26 cellular contexts compared by ENCODE assay signal in genomic region chr5:159779481-159779880, GRCh38.
A peak's percentile ranks its signal among the peaks of the same experiment; 100 is the strongest.
DNase-seq lines count a peak whose midpoint lies in the region; ATAC-seq and TF ChIP-seq lines count a peak whose summit lies in the region.
"Had no signal": no experiment of that assay in that cellular context is flagged by ENCODE, and none has a peak within 500 bp of the region (broad histone marks: within the 10 kb centered on the region; RNA-seq: fewer than 3 reads in every experiment).

No MANE protein-coding gene starts in this region.

- no peak overlapping the region for H3K56ac ChIP-seq in IMR-90 (ENCODE audit: extremely low read depth, insufficient read depth, low read length)

- H3K27me3 ChIP-seq in IMR-90 (ENCODE audit: control insufficient read depth, insufficient read depth, low read length) (no peaks in the 10 kb centered on the region), mammary epithelial cell (ENCODE audit: insufficient read depth, low read length) (no peaks in the 10 kb centered on the region), osteoblast (ENCODE audit: insufficient read depth, low read length) (no peaks in the 10 kb centered on the region)
- H3K27me3 ChIP-seq: adrenal gland had no signal

- no CpG with 5 or more reads among the region's 4 CpGs for WGBS in IMR-90 (ENCODE audit: extremely low coverage in 2 of 2, insufficient read length in 1 of 2), 2 experiments
- WGBS in mammary epithelial cell (ENCODE audit: low coverage, missing lambda C conversion rate) = 97% methylated on average over 4 of the region's 4 CpGs

- H4K20me1 ChIP-seq in IMR-90 (ENCODE audit: insufficient read depth, low read length) (no peaks in the 10 kb centered on the region), mammary epithelial cell (ENCODE audit: insufficient read depth, low read length) (no peaks in the 10 kb centered on the region), osteoblast (ENCODE audit: insufficient read depth, low read length) (no peaks in the 10 kb centered on the region)

- peak overlapping the region; percentile 80 for H3K14ac ChIP-seq in IMR-90 (replicated peaks; ENCODE audit: low read depth, low read length)

- H2AK5ac ChIP-seq in IMR-90 (ENCODE audit: low read depth, low read length) = peak overlapping the region; percentile 74; the same call in 1 of the 2 replicates

- CTCF ChIA-PET in IMR-90 (lab: Yijun Ruan, JAX) = interaction anchor here (0.6 kb wide), 1 partner anchor 41 kb away, joined by 3 read pairs; no protein-coding TSS in a partner anchor
- CTCF ChIA-PET in mammary epithelial cell (lab: Charles Lee; ENCODE audit: low non-redundant PET) = no interaction called here

- H3K27ac ChIP-seq in IMR-90 (ENCODE audit: insufficient read depth, low read length) (no peak overlapping the region), mammary epithelial cell (ENCODE audit: insufficient read depth, low read depth, low read length) (peak overlapping the region; percentile 12), osteoblast (ENCODE audit: low read depth, low read length) (peak overlapping the region; percentile 41)
- H3K27ac ChIP-seq: foreskin keratinocyte, SJCRH30 had no signal

- H3K9ac ChIP-seq in IMR-90 (ENCODE audit: low read depth, low read length) = no peak overlapping the region
- no peak overlapping the region for H3K9ac ChIP-seq in mammary epithelial cell (ENCODE audit: insufficient read depth, low read length)

- ATAC-seq in IMR-90 (ENCODE audit: low read depth) (no peak), HG02678 (IDR thresholded peaks at IDR 0.05; ENCODE audit: unreplicated experiment) (no peak)
- ATAC-seq: activated CD8-positive, alpha-beta T cell treated with anti-CD3 and anti-CD28 coated beads, Interleukin-2, amount 10 ng/mL, durations not matched to agents 7 days and 5 days; left lobe of liver; naive thymus-derived CD8-positive, alpha-beta T cell; Panc1 had no signal

- H2BK5ac ChIP-seq in IMR-90 (ENCODE audit: low read depth, low read length, poor library complexity, severe bottlenecking) = peak overlapping the region; percentile 27

- H2BK20ac ChIP-seq in IMR-90 (ENCODE audit: low read depth, low read length) = peak overlapping the region; percentile 94

- DNase-seq in AG09309 (ENCODE audit: low read depth) (peak; percentile 31), IMR-90 (no peak), mammary epithelial cell (no peak), osteoblast (ENCODE audit: insufficient read length, low spot score, missing footprints) (no peak), GM20000 (ENCODE audit: low spot score) (no peak), NCI-H345 (lab: John Stamatoyannopoulos, UW) (no peak), SHP77 treated with DMSO at 0.1 percent for 48 hours (lab: John Stamatoyannopoulos, UW) (no peak)
- DNase-seq: activated CD4-positive, alpha-beta T cell treated with anti-CD3 and anti-CD28 coated beads for 1 hour; activated CD8-positive, alpha-beta T cell treated with anti-CD3 and anti-CD28 coated beads, Interleukin-2, amount 10 ng/mL, durations not matched to agents 7 days and 5 days; activated gamma-delta T cell; activated T-cell treated with anti-CD3 and anti-CD28 coated beads, Interleukin-2, amount 50 U/mL, for 1 hour; CD4-positive, alpha-beta memory T cell; H7; Karpas-422; naive thymus-derived CD8-positive, alpha-beta T cell; NCI-H1694; NCI-H524 treated with DMSO at 0.1 percent for 48 hours; NK-92 treated with Interleukin-12 subunit alpha and Interleukin-12 subunit beta, amount 100 ng/mL, for 24 hours; spleen; stimulated activated naive CD4-positive, alpha-beta T cell had no signal

- H4K91ac ChIP-seq in IMR-90 (ENCODE audit: insufficient read depth, low read depth, low read length) = peak overlapping the region; percentile 70

- no peaks in the 10 kb centered on the region for H3K36me3 ChIP-seq in IMR-90 (ENCODE audit: control insufficient read depth, insufficient read depth, low read length)
- H3K36me3 ChIP-seq in mammary epithelial cell (ENCODE audit: insufficient read depth, low read length) = no peaks in the 10 kb centered on the region
- H3K36me3 ChIP-seq in osteoblast (ENCODE audit: insufficient read depth, low read length) = no peaks in the 10 kb centered on the region
- H3K36me3 ChIP-seq: adrenal gland, SJCRH30, spleen had no signal

- H2BK120ac ChIP-seq in IMR-90 (ENCODE audit: low read depth, low read length) = peak overlapping the region; percentile 89

- TF ChIP-seq RAD21 in IMR-90 (IDR thresholded peaks at IDR 0.05; ENCODE audit: low read length) = no peak

- POLR2A ChIA-PET in IMR-90 (lab: Charles Lee; ENCODE audit: unreplicated experiment) = interaction anchor here (0.9 kb wide), 1 partner anchor 17 kb away, joined by 3 read pairs; no protein-coding TSS in a partner anchor

- no peak for TF ChIP-seq POLR2A in IMR-90 (IDR thresholded peaks at IDR 0.05; ENCODE audit: low read depth, low read length)

- H4K5ac ChIP-seq in IMR-90 (ENCODE audit: low read depth, low read length) = no peak overlapping the region

- TF ChIP-seq CTCF in AG09309 (IDR thresholded peaks at IDR 0.05; ENCODE audit: control insufficient read depth, insufficient read depth, low read depth, low read length, missing control alignments) = no peak
- no peak for TF ChIP-seq CTCF in IMR-90 (conservative IDR thresholded peaks at IDR 0.05; ENCODE audit: low read depth, low read length)
- no peak for TF ChIP-seq CTCF in mammary epithelial cell (conservative IDR thresholded peaks at IDR 0.05 in 1 of 2, IDR thresholded peaks at IDR 0.05 in 1 of 2; ENCODE audit: extremely low read depth in 1 of 2, insufficient read depth in 1 of 2, low read depth in 1 of 2, low read length in 2 of 2)
- TF ChIP-seq CTCF in osteoblast (IDR thresholded peaks at IDR 0.05; ENCODE audit: extremely low read depth, low read depth, low read length) = no peak
- TF ChIP-seq CTCF in GM20000 (IDR thresholded peaks at IDR 0.05; ENCODE audit: extremely low read depth, missing control alignments) = no peak

- no peaks in the 10 kb centered on the region for H3K4me1 ChIP-seq in IMR-90 (ENCODE audit: control insufficient read depth, insufficient read depth, low read length)
- peaks cover 14% of the 10 kb centered on the region for H3K4me1 ChIP-seq in mammary epithelial cell (ENCODE audit: insufficient read depth, low read length)
- peaks cover 29% of the 10 kb centered on the region for H3K4me1 ChIP-seq in osteoblast (ENCODE audit: insufficient read depth, low read length)
- H3K4me1 ChIP-seq: adrenal gland, SJCRH30, spleen had no signal

- peak overlapping the region; percentile 54; the same call in 1 of the 2 replicates for H3K23ac ChIP-seq in IMR-90 (ENCODE audit: low read depth, low read length)

- in situ Hi-C loops in IMR-90 (cut with MboI; ENCODE audit: low sequenced_read_pairs) = no loop called here
- in situ Hi-C loops in mammary epithelial cell (cut with MboI; ENCODE audit: low sequenced_read_pairs in 2 of 2) = no loop called here

- H4K8ac ChIP-seq in IMR-90 (ENCODE audit: low read depth in 2 of 2, low read length in 2 of 2) = peak overlapping the region; percentile 19 to 68; a peak in 2 of 4 replicates

- H3K18ac ChIP-seq in IMR-90 (ENCODE audit: low read depth, low read length) = peak overlapping the region; percentile 45; the same call in 1 of the 2 replicates

- no peaks in the 10 kb centered on the region for H3K79me2 ChIP-seq in mammary epithelial cell (ENCODE audit: insufficient read depth, low read length)
- no peaks in the 10 kb centered on the region for H3K79me2 ChIP-seq in osteoblast (ENCODE audit: insufficient read depth, low read length)

- H3K9me3 ChIP-seq in IMR-90 (ENCODE audit: control insufficient read depth, insufficient read depth, low read length) = no peaks in the 10 kb centered on the region
- peaks cover 11% of the 10 kb centered on the region for H3K9me3 ChIP-seq in mammary epithelial cell (replicated peaks; ENCODE audit: insufficient read depth, low read length)
- H3K9me3 ChIP-seq in osteoblast (ENCODE audit: low read depth, low read length) = no peaks in the 10 kb centered on the region
- H3K9me3 ChIP-seq: adrenal gland, SJCRH30, spleen had no signal

- H2BK15ac ChIP-seq in IMR-90 (ENCODE audit: low read depth, low read length) = peak overlapping the region; percentile 94

- H3K4ac ChIP-seq in IMR-90 (ENCODE audit: low read depth, low read length) = peak overlapping the region; percentile 77; the same call in 1 of the 2 replicates

- H2AFZ ChIP-seq in IMR-90 (replicated peaks; ENCODE audit: low read length, poor library complexity) (no peak overlapping the region), mammary epithelial cell (ENCODE audit: low read depth, low read length) (no peak overlapping the region), osteoblast (ENCODE audit: low read length) (no peak overlapping the region)

- H3K9me1 ChIP-seq in IMR-90 (ENCODE audit: insufficient read depth, low read length) = peaks cover 5% of the 10 kb centered on the region

- H3K4me2 ChIP-seq in IMR-90 (ENCODE audit: low read depth, low read length) = no peak overlapping the region
- no peak overlapping the region for H3K4me2 ChIP-seq in mammary epithelial cell (ENCODE audit: insufficient read depth, low read depth, low read length)
- H3K4me2 ChIP-seq in osteoblast (ENCODE audit: insufficient read depth, low read length) = peak overlapping the region; percentile 11

- H3K79me1 ChIP-seq in IMR-90 (ENCODE audit: low read depth in 1 of 2, low read length in 2 of 2) = no peaks in the 10 kb centered on the region

- BruUV-seq in IMR-90 (replicated peaks; lab: Mats Ljungman, UMichigan) (no TSS peak), mammary epithelial cell (replicated peaks; lab: Mats Ljungman, UMichigan) (no TSS peak)

- no peak overlapping the region for H3K4me3 ChIP-seq in AG09309 (ENCODE audit: control insufficient read depth, low read depth, low read length)
- H3K4me3 ChIP-seq in IMR-90 (ENCODE audit: insufficient read depth, low read depth, low read length) = no peak overlapping the region
- no peak overlapping the region for H3K4me3 ChIP-seq in mammary epithelial cell (replicated peaks in 1 of 3; ENCODE audit: insufficient read depth in 1 of 3, low read depth in 2 of 3, low read length in 3 of 3)
- H3K4me3 ChIP-seq in osteoblast (ENCODE audit: insufficient read depth, low read length) = no peak overlapping the region
- H3K4me3 ChIP-seq: adrenal gland, SJCRH30, spleen had no signal

- dilution Hi-C loops in IMR-90 (cut with HindIII; ENCODE audit: low sequenced_read_pairs, unreplicated experiment) = no loop called here
- dilution Hi-C loops in mammary epithelial cell (cut with HindIII; ENCODE audit: low sequenced_read_pairs) = no loop called here

- no peak overlapping the region for H2AK9ac ChIP-seq in IMR-90 (replicated peaks; ENCODE audit: low read depth, low read length, poor library complexity)

- intact Hi-C loops in IMR-90 (cut with micrococcal nuclease) = loop anchor here (5.0 kb wide), 1 partner anchor 138 kb away; the partner anchor contains the start of gene ADRA1B
- intact Hi-C loops in mammary epithelial cell (cut with micrococcal nuclease) = loop anchor here (1.0 to 10.0 kb wide), 2 partner anchors 126 to 325 kb away; no protein-coding TSS in a partner anchor
